Comparison of ENCODE assay signal across 1 cellular context in the genomic region with DNA sequence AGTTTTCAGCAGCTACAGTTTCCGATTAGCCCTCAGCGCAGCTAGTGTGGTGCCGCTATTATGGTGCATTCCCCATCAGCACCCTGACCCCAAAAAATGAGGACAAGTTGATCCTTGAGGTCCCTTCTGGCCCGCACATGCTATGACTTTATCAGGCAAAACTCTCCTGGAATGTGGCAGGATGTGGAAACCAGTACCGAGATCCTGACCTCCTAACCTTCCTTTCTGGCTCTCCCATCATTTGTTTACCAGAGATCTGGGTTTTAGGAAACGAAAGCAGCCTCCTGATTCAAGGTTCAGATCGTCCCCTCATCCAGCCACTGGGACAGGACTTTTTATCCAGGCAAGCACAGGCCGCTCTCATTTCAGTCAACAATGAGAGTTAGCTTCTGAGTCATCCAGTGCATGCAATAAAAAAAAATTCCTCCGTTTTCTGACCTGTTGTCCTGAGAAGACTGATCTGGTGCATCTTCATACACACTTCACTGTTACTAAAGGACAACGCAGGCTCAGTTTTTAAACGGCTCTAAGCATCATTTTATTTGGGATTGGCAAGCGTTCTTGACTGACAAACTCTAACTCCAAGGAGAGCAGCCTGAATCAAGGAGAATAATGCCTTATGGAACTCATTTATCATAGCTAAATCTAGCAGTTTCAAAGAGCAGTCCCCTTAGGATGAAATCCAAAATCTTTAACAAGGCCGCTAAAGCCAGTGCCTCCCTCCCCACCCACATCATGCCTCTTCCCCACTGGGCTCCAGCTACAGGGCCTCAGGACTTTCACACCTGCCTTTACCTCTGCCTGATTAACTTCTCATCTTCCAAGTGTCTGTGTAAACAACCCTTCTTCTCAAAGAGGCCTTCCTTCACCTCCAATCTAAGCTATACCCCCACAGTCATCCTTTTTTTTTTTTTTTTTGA.
A peak's percentile ranks its signal among the peaks of the same experiment; 100 is the strongest.
TF ChIP-seq lines count a peak whose summit lies in the region.

No MANE protein-coding gene starts in this region.

TF ChIP-seq in HepG2, 621 proteins besides CTCF, POLR2A, EP300 and RAD21 (continued from another document and continues in another):
- TF ChIP-seq ZNF816 (CRISPR knock-in tag; IDR thresholded peaks at IDR 0.05; ENCODE audit: borderline replicate concordance), result no peak
- TF ChIP-seq CEBPB (IDR thresholded peaks at IDR 0.05; ENCODE audit: borderline replicate concordance, low read depth, low read length), result peak; percentile 62; the same call in 1 of the 2 replicates
- TF ChIP-seq, protein P1, sequence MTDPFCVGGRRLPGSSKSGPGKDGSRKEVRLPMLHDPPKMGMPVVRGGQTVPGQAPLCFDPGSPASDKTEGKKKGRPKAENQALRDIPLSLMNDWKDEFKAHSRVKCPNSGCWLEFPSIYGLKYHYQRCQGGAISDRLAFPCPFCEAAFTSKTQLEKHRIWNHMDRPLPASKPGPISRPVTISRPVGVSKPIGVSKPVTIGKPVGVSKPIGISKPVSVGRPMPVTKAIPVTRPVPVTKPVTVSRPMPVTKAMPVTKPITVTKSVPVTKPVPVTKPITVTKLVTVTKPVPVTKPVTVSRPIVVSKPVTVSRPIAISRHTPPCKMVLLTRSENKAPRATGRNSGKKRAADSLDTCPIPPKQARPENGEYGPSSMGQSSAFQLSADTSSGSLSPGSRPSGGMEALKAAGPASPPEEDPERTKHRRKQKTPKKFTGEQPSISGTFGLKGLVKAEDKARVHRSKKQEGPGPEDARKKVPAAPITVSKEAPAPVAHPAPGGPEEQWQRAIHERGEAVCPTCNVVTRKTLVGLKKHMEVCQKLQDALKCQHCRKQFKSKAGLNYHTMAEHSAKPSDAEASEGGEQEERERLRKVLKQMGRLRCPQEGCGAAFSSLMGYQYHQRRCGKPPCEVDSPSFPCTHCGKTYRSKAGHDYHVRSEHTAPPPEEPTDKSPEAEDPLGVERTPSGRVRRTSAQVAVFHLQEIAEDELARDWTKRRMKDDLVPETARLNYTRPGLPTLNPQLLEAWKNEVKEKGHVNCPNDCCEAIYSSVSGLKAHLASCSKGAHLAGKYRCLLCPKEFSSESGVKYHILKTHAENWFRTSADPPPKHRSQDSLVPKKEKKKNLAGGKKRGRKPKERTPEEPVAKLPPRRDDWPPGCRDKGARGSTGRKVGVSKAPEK (CRISPR knock-in tag; IDR thresholded peaks at IDR 0.05; ENCODE audit: borderline replicate concordance), result no peak
- TF ChIP-seq HOXA7 (CRISPR knock-in tag; IDR thresholded peaks at IDR 0.05), result no peak
- no peak for TF ChIP-seq REL (CRISPR knock-in tag; conservative IDR thresholded peaks at IDR 0.05)
- 0 out of 2 replicates have a peak, but pooled peaks have one; percentile 55 for TF ChIP-seq ZNF468 (CRISPR knock-in tag; IDR thresholded peaks at IDR 0.05)
- no peak for TF ChIP-seq YY1 (IDR thresholded peaks at IDR 0.05; ENCODE audit: insufficient read depth, insufficient replicate concordance, low read depth, low read length)
- TF ChIP-seq, protein P2, sequence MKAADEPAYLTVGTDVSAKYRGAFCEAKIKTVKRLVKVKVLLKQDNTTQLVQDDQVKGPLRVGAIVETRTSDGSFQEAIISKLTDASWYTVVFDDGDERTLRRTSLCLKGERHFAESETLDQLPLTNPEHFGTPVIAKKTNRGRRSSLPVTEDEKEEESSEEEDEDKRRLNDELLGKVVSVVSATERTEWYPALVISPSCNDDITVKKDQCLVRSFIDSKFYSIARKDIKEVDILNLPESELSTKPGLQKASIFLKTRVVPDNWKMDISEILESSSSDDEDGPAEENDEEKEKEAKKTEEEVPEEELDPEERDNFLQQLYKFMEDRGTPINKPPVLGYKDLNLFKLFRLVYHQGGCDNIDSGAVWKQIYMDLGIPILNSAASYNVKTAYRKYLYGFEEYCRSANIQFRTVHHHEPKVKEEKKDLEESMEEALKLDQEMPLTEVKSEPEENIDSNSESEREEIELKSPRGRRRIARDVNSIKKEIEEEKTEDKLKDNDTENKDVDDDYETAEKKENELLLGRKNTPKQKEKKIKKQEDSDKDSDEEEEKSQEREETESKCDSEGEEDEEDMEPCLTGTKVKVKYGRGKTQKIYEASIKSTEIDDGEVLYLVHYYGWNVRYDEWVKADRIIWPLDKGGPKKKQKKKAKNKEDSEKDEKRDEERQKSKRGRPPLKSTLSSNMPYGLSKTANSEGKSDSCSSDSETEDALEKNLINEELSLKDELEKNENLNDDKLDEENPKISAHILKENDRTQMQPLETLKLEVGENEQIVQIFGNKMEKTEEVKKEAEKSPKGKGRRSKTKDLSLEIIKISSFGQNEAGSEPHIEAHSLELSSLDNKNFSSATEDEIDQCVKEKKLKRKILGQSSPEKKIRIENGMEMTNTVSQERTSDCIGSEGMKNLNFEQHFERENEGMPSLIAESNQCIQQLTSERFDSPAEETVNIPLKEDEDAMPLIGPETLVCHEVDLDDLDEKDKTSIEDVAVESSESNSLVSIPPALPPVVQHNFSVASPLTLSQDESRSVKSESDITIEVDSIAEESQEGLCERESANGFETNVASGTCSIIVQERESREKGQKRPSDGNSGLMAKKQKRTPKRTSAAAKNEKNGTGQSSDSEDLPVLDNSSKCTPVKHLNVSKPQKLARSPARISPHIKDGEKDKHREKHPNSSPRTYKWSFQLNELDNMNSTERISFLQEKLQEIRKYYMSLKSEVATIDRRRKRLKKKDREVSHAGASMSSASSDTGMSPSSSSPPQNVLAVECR (CRISPR knock-in tag; IDR thresholded peaks at IDR 0.05; ENCODE audit: borderline replicate concordance), result peak; percentile 31; the same call in 1 of the 2 replicates
- no peak; the same call in 1 of the 2 replicates for TF ChIP-seq ZNF788 (CRISPR knock-in tag; IDR thresholded peaks at IDR 0.05; ENCODE audit: borderline replicate concordance)
- TF ChIP-seq JUND (CRISPR knock-in tag; IDR thresholded peaks at IDR 0.05), result peak; percentile 78; the same call in 1 of the 2 replicates
- TF ChIP-seq, protein P3, sequence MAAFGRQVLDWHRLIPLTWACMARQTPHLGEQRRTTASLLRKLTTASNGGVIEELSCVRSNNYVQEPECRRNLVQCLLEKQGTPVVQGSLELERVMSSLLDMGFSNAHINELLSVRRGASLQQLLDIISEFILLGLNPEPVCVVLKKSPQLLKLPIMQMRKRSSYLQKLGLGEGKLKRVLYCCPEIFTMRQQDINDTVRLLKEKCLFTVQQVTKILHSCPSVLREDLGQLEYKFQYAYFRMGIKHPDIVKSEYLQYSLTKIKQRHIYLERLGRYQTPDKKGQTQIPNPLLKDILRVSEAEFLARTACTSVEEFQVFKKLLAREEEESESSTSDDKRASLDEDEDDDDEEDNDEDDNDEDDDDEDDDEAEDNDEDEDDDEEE (CRISPR knock-in tag; IDR thresholded peaks at IDR 0.05), result no peak
- TF ChIP-seq, protein P4, sequence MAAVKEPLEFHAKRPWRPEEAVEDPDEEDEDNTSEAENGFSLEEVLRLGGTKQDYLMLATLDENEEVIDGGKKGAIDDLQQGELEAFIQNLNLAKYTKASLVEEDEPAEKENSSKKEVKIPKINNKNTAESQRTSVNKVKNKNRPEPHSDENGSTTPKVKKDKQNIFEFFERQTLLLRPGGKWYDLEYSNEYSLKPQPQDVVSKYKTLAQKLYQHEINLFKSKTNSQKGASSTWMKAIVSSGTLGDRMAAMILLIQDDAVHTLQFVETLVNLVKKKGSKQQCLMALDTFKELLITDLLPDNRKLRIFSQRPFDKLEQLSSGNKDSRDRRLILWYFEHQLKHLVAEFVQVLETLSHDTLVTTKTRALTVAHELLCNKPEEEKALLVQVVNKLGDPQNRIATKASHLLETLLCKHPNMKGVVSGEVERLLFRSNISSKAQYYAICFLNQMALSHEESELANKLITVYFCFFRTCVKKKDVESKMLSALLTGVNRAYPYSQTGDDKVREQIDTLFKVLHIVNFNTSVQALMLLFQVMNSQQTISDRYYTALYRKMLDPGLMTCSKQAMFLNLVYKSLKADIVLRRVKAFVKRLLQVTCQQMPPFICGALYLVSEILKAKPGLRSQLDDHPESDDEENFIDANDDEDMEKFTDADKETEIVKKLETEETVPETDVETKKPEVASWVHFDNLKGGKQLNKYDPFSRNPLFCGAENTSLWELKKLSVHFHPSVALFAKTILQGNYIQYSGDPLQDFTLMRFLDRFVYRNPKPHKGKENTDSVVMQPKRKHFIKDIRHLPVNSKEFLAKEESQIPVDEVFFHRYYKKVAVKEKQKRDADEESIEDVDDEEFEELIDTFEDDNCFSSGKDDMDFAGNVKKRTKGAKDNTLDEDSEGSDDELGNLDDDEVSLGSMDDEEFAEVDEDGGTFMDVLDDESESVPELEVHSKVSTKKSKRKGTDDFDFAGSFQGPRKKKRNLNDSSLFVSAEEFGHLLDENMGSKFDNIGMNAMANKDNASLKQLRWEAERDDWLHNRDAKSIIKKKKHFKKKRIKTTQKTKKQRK (IDR thresholded peaks at IDR 0.05; ENCODE audit: low read length), result no peak
- TF ChIP-seq ZKSCAN8 (CRISPR knock-in tag; IDR thresholded peaks at IDR 0.05; ENCODE audit: borderline replicate concordance), result 0 out of 2 replicates have a peak, but pooled peaks have one; percentile 65
- TF ChIP-seq, protein P5, sequence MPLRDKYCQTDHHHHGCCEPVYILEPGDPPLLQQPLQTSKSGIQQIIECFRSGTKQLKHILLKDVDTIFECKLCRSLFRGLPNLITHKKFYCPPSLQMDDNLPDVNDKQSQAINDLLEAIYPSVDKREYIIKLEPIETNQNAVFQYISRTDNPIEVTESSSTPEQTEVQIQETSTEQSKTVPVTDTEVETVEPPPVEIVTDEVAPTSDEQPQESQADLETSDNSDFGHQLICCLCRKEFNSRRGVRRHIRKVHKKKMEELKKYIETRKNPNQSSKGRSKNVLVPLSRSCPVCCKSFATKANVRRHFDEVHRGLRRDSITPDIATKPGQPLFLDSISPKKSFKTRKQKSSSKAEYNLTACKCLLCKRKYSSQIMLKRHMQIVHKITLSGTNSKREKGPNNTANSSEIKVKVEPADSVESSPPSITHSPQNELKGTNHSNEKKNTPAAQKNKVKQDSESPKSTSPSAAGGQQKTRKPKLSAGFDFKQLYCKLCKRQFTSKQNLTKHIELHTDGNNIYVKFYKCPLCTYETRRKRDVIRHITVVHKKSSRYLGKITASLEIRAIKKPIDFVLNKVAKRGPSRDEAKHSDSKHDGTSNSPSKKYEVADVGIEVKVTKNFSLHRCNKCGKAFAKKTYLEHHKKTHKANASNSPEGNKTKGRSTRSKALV (CRISPR knock-in tag; IDR thresholded peaks at IDR 0.05), result no peak
- TF ChIP-seq ZNF878 (CRISPR knock-in tag; IDR thresholded peaks at IDR 0.05), result no peak
- no peak for TF ChIP-seq NR3C1 (CRISPR knock-in tag; IDR thresholded peaks at IDR 0.05)
- TF ChIP-seq ZNF558 (CRISPR knock-in tag; IDR thresholded peaks at IDR 0.05; ENCODE audit: borderline replicate concordance), result no peak
- TF ChIP-seq ZNF484 (CRISPR knock-in tag; IDR thresholded peaks at IDR 0.05; ENCODE audit: borderline replicate concordance, low read depth), result no peak
- TF ChIP-seq ZNF180 (CRISPR knock-in tag; IDR thresholded peaks at IDR 0.05; ENCODE audit: borderline replicate concordance, low read depth), result no peak
- no peak for TF ChIP-seq GTF3A (CRISPR knock-in tag; conservative IDR thresholded peaks at IDR 0.05)
- no peak for TF ChIP-seq DNMT3B (CRISPR knock-in tag; conservative IDR thresholded peaks at IDR 0.05)
- TF ChIP-seq ZNF670 (CRISPR knock-in tag; IDR thresholded peaks at IDR 0.05; ENCODE audit: borderline replicate concordance), result no peak
- no peak for TF ChIP-seq ZNF282 (IDR thresholded peaks at IDR 0.05; ENCODE audit: partially characterized antibody)
- TF ChIP-seq MBD4 (IDR thresholded peaks at IDR 0.05; ENCODE audit: borderline replicate concordance, low read length), result no peak
- TF ChIP-seq ZNF33B (CRISPR knock-in tag; IDR thresholded peaks at IDR 0.05), result no peak
- no peak for TF ChIP-seq NFIB (CRISPR knock-in tag; IDR thresholded peaks at IDR 0.05; ENCODE audit: borderline replicate concordance)
- TF ChIP-seq, protein P6, sequence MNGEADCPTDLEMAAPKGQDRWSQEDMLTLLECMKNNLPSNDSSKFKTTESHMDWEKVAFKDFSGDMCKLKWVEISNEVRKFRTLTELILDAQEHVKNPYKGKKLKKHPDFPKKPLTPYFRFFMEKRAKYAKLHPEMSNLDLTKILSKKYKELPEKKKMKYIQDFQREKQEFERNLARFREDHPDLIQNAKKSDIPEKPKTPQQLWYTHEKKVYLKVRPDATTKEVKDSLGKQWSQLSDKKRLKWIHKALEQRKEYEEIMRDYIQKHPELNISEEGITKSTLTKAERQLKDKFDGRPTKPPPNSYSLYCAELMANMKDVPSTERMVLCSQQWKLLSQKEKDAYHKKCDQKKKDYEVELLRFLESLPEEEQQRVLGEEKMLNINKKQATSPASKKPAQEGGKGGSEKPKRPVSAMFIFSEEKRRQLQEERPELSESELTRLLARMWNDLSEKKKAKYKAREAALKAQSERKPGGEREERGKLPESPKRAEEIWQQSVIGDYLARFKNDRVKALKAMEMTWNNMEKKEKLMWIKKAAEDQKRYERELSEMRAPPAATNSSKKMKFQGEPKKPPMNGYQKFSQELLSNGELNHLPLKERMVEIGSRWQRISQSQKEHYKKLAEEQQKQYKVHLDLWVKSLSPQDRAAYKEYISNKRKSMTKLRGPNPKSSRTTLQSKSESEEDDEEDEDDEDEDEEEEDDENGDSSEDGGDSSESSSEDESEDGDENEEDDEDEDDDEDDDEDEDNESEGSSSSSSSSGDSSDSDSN (CRISPR knock-in tag; IDR thresholded peaks at IDR 0.05), result peak; percentile 50
- TF ChIP-seq ZFP36L1 (CRISPR knock-in tag; IDR thresholded peaks at IDR 0.05), result no peak
- TF ChIP-seq, protein P7, sequence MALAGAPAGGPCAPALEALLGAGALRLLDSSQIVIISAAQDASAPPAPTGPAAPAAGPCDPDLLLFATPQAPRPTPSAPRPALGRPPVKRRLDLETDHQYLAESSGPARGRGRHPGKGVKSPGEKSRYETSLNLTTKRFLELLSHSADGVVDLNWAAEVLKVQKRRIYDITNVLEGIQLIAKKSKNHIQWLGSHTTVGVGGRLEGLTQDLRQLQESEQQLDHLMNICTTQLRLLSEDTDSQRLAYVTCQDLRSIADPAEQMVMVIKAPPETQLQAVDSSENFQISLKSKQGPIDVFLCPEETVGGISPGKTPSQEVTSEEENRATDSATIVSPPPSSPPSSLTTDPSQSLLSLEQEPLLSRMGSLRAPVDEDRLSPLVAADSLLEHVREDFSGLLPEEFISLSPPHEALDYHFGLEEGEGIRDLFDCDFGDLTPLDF (CRISPR knock-in tag; IDR thresholded peaks at IDR 0.05), result no peak
- TF ChIP-seq SRSF1 (optimal IDR thresholded peaks at IDR 0.05; ENCODE audit: low read depth, low read length), result no peak
- TF ChIP-seq RFX3 (CRISPR knock-in tag; IDR thresholded peaks at IDR 0.05), result no peak
- TF ChIP-seq NRL (CRISPR knock-in tag; IDR thresholded peaks at IDR 0.05; ENCODE audit: borderline replicate concordance), result no peak
- no peak for TF ChIP-seq SP4 (CRISPR knock-in tag; IDR thresholded peaks at IDR 0.05)
- peak; percentile 71 for TF ChIP-seq ZNF614 (CRISPR knock-in tag; IDR thresholded peaks at IDR 0.05; ENCODE audit: borderline replicate concordance)
- TF ChIP-seq SIN3A (IDR thresholded peaks at IDR 0.05; ENCODE audit: borderline replicate concordance, low read depth, low read length), result no peak
- peak; percentile 98 for TF ChIP-seq PHF21A (CRISPR knock-in tag; IDR thresholded peaks at IDR 0.05)
- no peak for TF ChIP-seq SYNCRIP (IDR thresholded peaks at IDR 0.05; ENCODE audit: insufficient read depth, low read depth, low read length)
